Comparison of ENCODE assay signal across 7 cellular contexts in genomic region chr21:21688877-21689276, GRCh38.
DNase-seq lines count a peak whose midpoint lies in the region; TF ChIP-seq lines count a peak whose summit lies in the region.

No MANE protein-coding gene starts in this region.

- H3K4me1 ChIP-seq in MM.1S (ENCODE audit: low read length) (no peaks in the 10 kb centered on the region), tibial artery (no peaks in the 10 kb centered on the region)

- no peaks in the 10 kb centered on the region for H4K20me1 ChIP-seq in MM.1S (ENCODE audit: insufficient read depth, low read length)

- TF ChIP-seq CTCF in MM.1S (IDR thresholded peaks at IDR 0.05; ENCODE audit: low read length) (peak; percentile 80), WI38 (IDR thresholded peaks at IDR 0.05; ENCODE audit: low read depth, low read length) (peak; percentile 66), CD14-positive monocyte (IDR thresholded peaks at IDR 0.05) (no peak), tibial artery (IDR thresholded peaks at IDR 0.05) (no peak)

- H3K4me3 ChIP-seq in MM.1S (ENCODE audit: low read length) = no peak overlapping the region
- H3K4me3 ChIP-seq in WI38 (ENCODE audit: low read depth, low read length) = no peak overlapping the region
- H3K4me3 ChIP-seq in tibial artery = no peak overlapping the region

- no peaks in the 10 kb centered on the region for H3K36me3 ChIP-seq in MM.1S (replicated peaks; ENCODE audit: insufficient read depth, low read length)
- no peaks in the 10 kb centered on the region for H3K36me3 ChIP-seq in tibial artery

- H3K27ac Mint-ChIP-seq in CD14-positive monocyte = peak overlapping the region in 1 of 7 donors; percentile 0

- no peaks in the 10 kb centered on the region for H3K36me3 Mint-ChIP-seq in CD14-positive monocyte

- H3K9me3 ChIP-seq in MM.1S (replicated peaks; ENCODE audit: insufficient read depth, low read length) (no peaks in the 10 kb centered on the region), tibial artery (no peaks in the 10 kb centered on the region)

- no peaks in the 10 kb centered on the region for H3F3A ChIP-seq in MM.1S (ENCODE audit: insufficient read depth, low read length)

- no peak overlapping the region for H3K4me3 Mint-ChIP-seq in CD14-positive monocyte

- H3K27me3 Mint-ChIP-seq in CD14-positive monocyte (ENCODE audit: low read depth in 3 of 3) = no peaks in the 10 kb centered on the region

- H3K9me2 ChIP-seq in MM.1S (replicated peaks; ENCODE audit: insufficient read depth, low read length) = no peaks in the 10 kb centered on the region

- peaks cover 0 to 2% (median 0%) of the 10 kb centered on the region in 7 donors for H3K9me3 Mint-ChIP-seq in CD14-positive monocyte

- DNase-seq in ELR (ENCODE audit: low read depth) = peak; percentile 59
- DNase-seq in MM.1S = peak; percentile 65
- DNase-seq in myocyte (ENCODE audit: low read depth) = peak; percentile 58
- no peak for DNase-seq in CD14-positive monocyte (ENCODE audit: low spot score)
- DNase-seq in activated gamma-delta T cell treated with Interleukin-2 at 50 U/mL for 16 hours = no peak
- no peak for DNase-seq in tibial artery

- H3K27ac ChIP-seq in MM.1S (ENCODE audit: low read length) = no peak overlapping the region
- H3K27ac ChIP-seq in tibial artery = no peak overlapping the region

- intact Hi-C loops in CD14-positive monocyte (cut with micrococcal nuclease) = no loop called here
- intact Hi-C loops in tibial artery (cut with DNase I; ENCODE audit: low total_unique reads) = no loop called here

- H3K4me1 Mint-ChIP-seq in CD14-positive monocyte = no peaks in the 10 kb centered on the region

- peak overlapping the region; percentile 9; the same call in 1 of the 2 replicates for H3K4me2 ChIP-seq in MM.1S (ENCODE audit: low read depth, low read length)

- H3K27me3 ChIP-seq in MM.1S (replicated peaks; ENCODE audit: insufficient read depth, low read length) (no peaks in the 10 kb centered on the region), tibial artery (no peaks in the 10 kb centered on the region)

- no peak overlapping the region for H3K9ac ChIP-seq in MM.1S (ENCODE audit: low read length)

- H3K79me2 ChIP-seq in MM.1S (ENCODE audit: low read length) = no peaks in the 10 kb centered on the region

- 0 out of 2 replicates have a peak overlapping the region, but pooled peaks have one; percentile 16 for H2AFZ ChIP-seq in MM.1S (ENCODE audit: low read length)

Comparison
In these comparisons a context has a peak if more than half of its experiments do, and no peak if none do; other contexts are left out.
1. DNase-seq: peak in ELR (single experiment), MM.1S (single experiment) and myocyte (single experiment); none in CD14-positive monocyte (single experiment), activated gamma-delta T cell treated with Interleukin-2 at 50 U/mL for 16 hours (single experiment) and tibial artery (0 of 2).
2. CTCF ChIP-seq: peak in MM.1S (single experiment) and WI38 (single experiment); none in CD14-positive monocyte (single experiment) and tibial artery (0 of 2).